In genomic region chr15:68700395-68701123, GRCh38 we compare ENCODE assay signal across 8 cellular contexts.
A peak's percentile ranks its signal among the peaks of the same experiment; 100 is the strongest.
DNase-seq lines count a peak whose midpoint lies in the region; ATAC-seq and TF ChIP-seq lines count a peak whose summit lies in the region.

No MANE protein-coding gene starts in this region.

- H3K9me3 ChIP-seq in heart right ventricle, result no peaks in the 10 kb centered on the region

- H3K4me1 ChIP-seq in heart right ventricle, result peaks cover 29 to 75% (median 51%) of the 10 kb centered on the region in 9 donors

- peak overlapping the region; percentile 69 to 96 (median 87) for H3K27ac ChIP-seq in heart right ventricle

- CTCF ChIA-PET in HEK293T (lab: Yijun Ruan, JAX), result interaction anchor here (0.7 to 1.3 kb wide), 6 partner anchors 20 to 224 kb away, joined by 3 to 5 read pairs (median 4); no protein-coding TSS in a partner anchor
- CTCF ChIA-PET in activated CD4-positive, alpha-beta memory T cell treated with anti-CD3 and anti-CD28 coated beads, Interleukin-2, amount 10 ng/mL, durations not matched to agents 7 days and 5 days (lab: Charles Lee), result no interaction called here

- no peak overlapping the region for H3K27ac Mint-ChIP-seq in activated CD4-positive, alpha-beta memory T cell treated with anti-CD3 and anti-CD28 coated beads, Interleukin-2, amount 10 ng/mL, durations not matched to agents 7 days and 5 days

- peak overlapping the region in 7 of 10 donors; percentile 1 to 28 (median 23) for H3K4me3 ChIP-seq in heart right ventricle

- H3K9me3 Mint-ChIP-seq in activated CD4-positive, alpha-beta memory T cell treated with anti-CD3 and anti-CD28 coated beads, Interleukin-2, amount 10 ng/mL, durations not matched to agents 7 days and 5 days, result no peaks in the 10 kb centered on the region

- DNase-seq in HEK293T (ENCODE audit: extremely low spot score) (peak; percentile 74), SHP77 treated with DMSO at 0.1 percent for 48 hours (lab: John Stamatoyannopoulos, UW) (peak; percentile 38), heart right ventricle (peak; percentile 74 to 81), retina (peak; percentile 89), T-helper 2 cell (no peak)
- no peak for DNase-seq in activated CD4-positive, alpha-beta memory T cell treated with anti-CD3 and anti-CD28 coated beads, Interleukin-2, amount 10 ng/mL, durations not matched to agents 7 days and 5 days

- WGBS in heart right ventricle, 2 donors, result 7 to 10% methylated on average over 20 of the region's 20 CpGs

- no peak overlapping the region for H3K4me3 Mint-ChIP-seq in activated CD4-positive, alpha-beta memory T cell treated with anti-CD3 and anti-CD28 coated beads, Interleukin-2, amount 10 ng/mL, durations not matched to agents 7 days and 5 days

- H3K4me1 Mint-ChIP-seq in activated CD4-positive, alpha-beta memory T cell treated with anti-CD3 and anti-CD28 coated beads, Interleukin-2, amount 10 ng/mL, durations not matched to agents 7 days and 5 days, result no peaks in the 10 kb centered on the region

- H3K27me3 Mint-ChIP-seq in activated CD4-positive, alpha-beta memory T cell treated with anti-CD3 and anti-CD28 coated beads, Interleukin-2, amount 10 ng/mL, durations not matched to agents 7 days and 5 days, result peaks cover 5% of the 10 kb centered on the region

- H3K36me3 ChIP-seq in heart right ventricle, result no peaks in the 10 kb centered on the region

- ATAC-seq in heart right ventricle (peak; percentile 82 to 90 (median 87)), GM21717 (IDR thresholded peaks at IDR 0.05; ENCODE audit: unreplicated experiment) (no peak), HG02798 (IDR thresholded peaks at IDR 0.05; ENCODE audit: poor library complexity, unreplicated experiment) (no peak)

- intact Hi-C loops in heart right ventricle (cut with DNase I), result loop anchor here in 2 of 10 donors (1.0 to 5.0 kb wide), 2 partner anchors 117 to 120 kb away; partner anchors contain the start of gene ANP32A (in 1 of the 2)

- no peaks in the 10 kb centered on the region for H3K27me3 ChIP-seq in heart right ventricle

- TF ChIP-seq CTCF in heart right ventricle (IDR thresholded peaks at IDR 0.05), result peak in 2 of 9 donors; percentile 3 to 14

- POLR2A ChIA-PET in HEK293T (lab: Yijun Ruan, JAX), result interaction anchor here (0.9 to 1.6 kb wide), 8 partner anchors 14 to 430 kb away, joined by 3 to 8 read pairs (median 3); partner anchors contain the start of gene FEM1B
- POLR2A ChIA-PET in activated CD4-positive, alpha-beta memory T cell treated with anti-CD3 and anti-CD28 coated beads, Interleukin-2, amount 10 ng/mL, durations not matched to agents 7 days and 5 days (lab: Charles Lee), result no interaction called here

- H3K36me3 Mint-ChIP-seq in activated CD4-positive, alpha-beta memory T cell treated with anti-CD3 and anti-CD28 coated beads, Interleukin-2, amount 10 ng/mL, durations not matched to agents 7 days and 5 days (ENCODE audit: low read depth), result no peaks in the 10 kb centered on the region

TF ChIP-seq in HEK293T, 16 proteins besides CTCF, POLR2A, EP300 and RAD21:
- TF ChIP-seq ARNT (IDR thresholded peaks at IDR 0.05) (no peak), TARDBP (IDR thresholded peaks at IDR 0.05) (no peak), L3MBTL2 (conservative IDR thresholded peaks at IDR 0.05) (peak; percentile 81), FOXM1 (IDR thresholded peaks at IDR 0.05; ENCODE audit: borderline replicate concordance) (0 out of 2 replicates have a peak, but pooled peaks have one; percentile 27), PKNOX1 (IDR thresholded peaks at IDR 0.05) (peak; percentile 80)

Comparison
In these comparisons a context has a peak if more than half of its experiments do, and no peak if none do; other contexts are left out.
1. DNase-seq: peak in HEK293T (single experiment), SHP77 treated with DMSO at 0.1 percent for 48 hours (single experiment), heart right ventricle (2 of 2) and retina (single experiment); none in activated CD4-positive, alpha-beta memory T cell treated with anti-CD3 and anti-CD28 coated beads, Interleukin-2, amount 10 ng/mL, durations not matched to agents 7 days and 5 days (single experiment) and T-helper 2 cell (0 of 5).
2. ATAC-seq: peak in heart right ventricle (8 of 8); none in GM21717 (single experiment) and HG02798 (single experiment).